ENCODE assay signal across 1 cellular context in the genomic region with DNA sequence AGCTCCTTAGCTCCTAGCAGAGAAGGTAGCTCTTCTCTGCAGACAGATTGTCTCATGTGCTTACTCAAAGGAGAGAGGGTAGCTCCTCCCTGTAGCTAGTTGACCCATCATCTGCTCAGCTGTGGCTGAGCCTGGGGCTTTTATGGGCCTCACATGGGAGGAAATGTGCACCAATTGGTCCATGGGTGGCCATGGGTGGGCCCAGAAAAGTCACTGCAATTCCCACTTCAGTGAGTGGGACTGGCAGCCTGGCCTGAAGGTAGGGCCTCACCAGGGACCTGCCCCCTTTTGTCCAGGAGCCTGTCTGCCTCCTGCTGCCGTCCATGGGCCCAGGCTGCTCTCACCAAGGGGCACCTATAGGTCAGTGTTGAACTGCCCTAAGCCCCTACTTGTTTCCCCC.
TF ChIP-seq lines count a peak whose summit lies in the region.

No MANE protein-coding gene starts in this region.

TF ChIP-seq in IMR-90, 13 proteins besides CTCF, POLR2A, EP300 and RAD21:
- TF ChIP-seq, protein P1, sequence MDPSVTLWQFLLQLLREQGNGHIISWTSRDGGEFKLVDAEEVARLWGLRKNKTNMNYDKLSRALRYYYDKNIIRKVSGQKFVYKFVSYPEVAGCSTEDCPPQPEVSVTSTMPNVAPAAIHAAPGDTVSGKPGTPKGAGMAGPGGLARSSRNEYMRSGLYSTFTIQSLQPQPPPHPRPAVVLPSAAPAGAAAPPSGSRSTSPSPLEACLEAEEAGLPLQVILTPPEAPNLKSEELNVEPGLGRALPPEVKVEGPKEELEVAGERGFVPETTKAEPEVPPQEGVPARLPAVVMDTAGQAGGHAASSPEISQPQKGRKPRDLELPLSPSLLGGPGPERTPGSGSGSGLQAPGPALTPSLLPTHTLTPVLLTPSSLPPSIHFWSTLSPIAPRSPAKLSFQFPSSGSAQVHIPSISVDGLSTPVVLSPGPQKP (IDR thresholded peaks at IDR 0.05; ENCODE audit: borderline replicate concordance, low read depth, low read length): no peak
- TF ChIP-seq CEBPB (IDR thresholded peaks at IDR 0.05; ENCODE audit: low read depth, low read length) (no peak), MXI1 (IDR thresholded peaks at IDR 0.05; ENCODE audit: borderline replicate concordance, low read depth, low read length) (no peak), NFE2L2 (IDR thresholded peaks at IDR 0.05; ENCODE audit: low read depth, low read length) (no peak), BHLHE40 (IDR thresholded peaks at IDR 0.05; ENCODE audit: low read depth, low read length) (no peak), CHD1 (IDR thresholded peaks at IDR 0.05; ENCODE audit: low read depth, low read length) (no peak), FOS (IDR thresholded peaks at IDR 0.05; ENCODE audit: low read depth, low read length) (no peak), MAZ (IDR thresholded peaks at IDR 0.05; ENCODE audit: borderline replicate concordance, low read depth, low read length) (no peak), RFX5 (IDR thresholded peaks at IDR 0.05; ENCODE audit: low read depth, low read length) (no peak), RCOR1 (IDR thresholded peaks at IDR 0.05; ENCODE audit: insufficient replicate concordance, low read length) (no peak), MAFK (IDR thresholded peaks at IDR 0.05; ENCODE audit: low read depth, low read length) (no peak), SMC3 (IDR thresholded peaks at IDR 0.05; ENCODE audit: low read depth, low read length) (no peak)
- TF ChIP-seq, protein P2, sequence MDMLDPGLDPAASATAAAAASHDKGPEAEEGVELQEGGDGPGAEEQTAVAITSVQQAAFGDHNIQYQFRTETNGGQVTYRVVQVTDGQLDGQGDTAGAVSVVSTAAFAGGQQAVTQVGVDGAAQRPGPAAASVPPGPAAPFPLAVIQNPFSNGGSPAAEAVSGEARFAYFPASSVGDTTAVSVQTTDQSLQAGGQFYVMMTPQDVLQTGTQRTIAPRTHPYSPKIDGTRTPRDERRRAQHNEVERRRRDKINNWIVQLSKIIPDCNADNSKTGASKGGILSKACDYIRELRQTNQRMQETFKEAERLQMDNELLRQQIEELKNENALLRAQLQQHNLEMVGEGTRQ (IDR thresholded peaks at IDR 0.05; ENCODE audit: low read depth, low read length): no peak
